ENCODE assay signal across 15 cellular contexts in genomic region chr11:8690374-8691342, GRCh38. TPM values are rescaled to one million over a fixed set of nuclear protein-coding genes. Genes with fewer than 3 reads are reported as not detected.
DNase-seq lines count a peak whose midpoint lies in the region; ATAC-seq, FAIRE-seq and TF ChIP-seq lines count a peak whose summit lies in the region.
"Had no signal": no experiment of that assay in that cellular context is flagged by ENCODE, and none has a peak within 500 bp of the region (broad histone marks: within the 10 kb centered on the region; RNA-seq: fewer than 3 reads in every experiment).

No MANE protein-coding gene starts in this region.

- H3K9me3 Mint-ChIP-seq in activated CD4-positive, alpha-beta T cell treated with anti-CD3 and anti-CD28 coated beads, Interleukin-2, amount 10 ng/mL, durations not matched to agents 7 days and 5 days: no peaks in the 10 kb centered on the region
- H3K9me3 Mint-ChIP-seq in progenitor cell of endocrine pancreas (ENCODE audit: low read depth): no peaks in the 10 kb centered on the region

- no peak for TF ChIP-seq CTCF in OCI-LY7 (conservative IDR thresholded peaks at IDR 0.05; ENCODE audit: low read length)
- TF ChIP-seq CTCF in K562 (IDR thresholded peaks at IDR 0.05 in 2 of 3, conservative IDR thresholded peaks at IDR 0.05 in 1 of 3; ENCODE audit: insufficient read depth in 2 of 3, low read depth in 1 of 3, low read length in 3 of 3): no peak
- TF ChIP-seq CTCF in progenitor cell of endocrine pancreas (IDR thresholded peaks at IDR 0.05; ENCODE audit: unreplicated experiment): no peak

- no peak for DNase-seq in activated CD4-positive, alpha-beta T cell treated with anti-CD3 and anti-CD28 coated beads, Interleukin-2, amount 10 ng/mL, durations not matched to agents 7 days and 5 days
- DNase-seq in activated CD4-positive, alpha-beta T cell treated with anti-CD3 and anti-CD28 coated beads for 48 hours: no peak
- DNase-seq in OCI-LY7 (ENCODE audit: low spot score) (no peak), K562 (ENCODE audit: extremely low read depth in 1 of 4, low spot score in 3 of 4) (no peak), progenitor cell of endocrine pancreas (ENCODE audit: low spot score, unreplicated experiment) (no peak), UCSD-AML1 (lab: John Stamatoyannopoulos, UW; ENCODE audit: unreplicated experiment) (no peak), AML-193 (lab: John Stamatoyannopoulos, UW) (no peak)
- no peak for DNase-seq in effector CD4-positive, alpha-beta T cell
- DNase-seq: DMS153, heart left ventricle, small intestine, trophoblast cell had no signal

- no peak for TF ChIP-seq EP300 in K562 (IDR thresholded peaks at IDR 0.05; ENCODE audit: low read length)

- no peak for TF ChIP-seq RAD21 in K562 (CRISPR knock-in tag; conservative IDR thresholded peaks at IDR 0.05 in 1 of 2, IDR thresholded peaks at IDR 0.05 in 1 of 2)

- no peak overlapping the region for H2AFZ ChIP-seq in OCI-LY7 (ENCODE audit: low read length)
- no peak overlapping the region for H2AFZ ChIP-seq in K562 (ENCODE audit: low read depth, low read length)

- H3K27me3 ChIP-seq in K562 (ENCODE audit: control insufficient read depth in 2 of 2, insufficient read depth in 2 of 2, low read length in 2 of 2): no peaks in the 10 kb centered on the region
- H3K27me3 ChIP-seq: heart left ventricle had no signal

- POLR2A ChIA-PET in activated CD4-positive, alpha-beta T cell treated with anti-CD3 and anti-CD28 coated beads, Interleukin-2, amount 10 ng/mL, durations not matched to agents 7 days and 5 days (lab: Charles Lee): no interaction called here
- POLR2A ChIA-PET in OCI-LY7 (lab: Charles Lee) (interaction anchor here (0.6 to 1.2 kb wide), 5 partner anchors 9 to 740 kb away, joined by 3 to 6 read pairs (median 4); partner anchors contain the start of genes RPL27A and TRIM66), K562 (lab: Yijun Ruan, JAX) (interaction anchor here (0.6 to 3.3 kb wide), 12 partner anchors 8 to 458 kb away, joined by 3 to 30 read pairs (median 4); partner anchors contain the start of genes RPL27A and TRIM66)

- FAIRE-seq in K562 (lab: Jason Lieb, UNC): no peak
- FAIRE-seq: GM12892, H54, small intestine had no signal

- H3K27ac ChIP-seq in OCI-LY7 (ENCODE audit: low read depth, low read length, poor library complexity, severe bottlenecking): no peak overlapping the region
- H3K27ac ChIP-seq in K562 (ENCODE audit: extremely low read depth, low read depth, low read length): no peak overlapping the region; the same call in 2 of the 3 replicates

- BruUV-seq in OCI-LY7 (replicated peaks; lab: Mats Ljungman, UMichigan): TSS peak; percentile 0
- no TSS peak for BruUV-seq in K562 (replicated peaks; lab: Mats Ljungman, UMichigan)

- H3K4me3 ChIP-seq in OCI-LY7 (ENCODE audit: low read depth, low read length, poor library complexity, severe bottlenecking) (peak overlapping the region; percentile 88), K562 (no peak overlapping the region; the same call in 1 of the 2 replicates)
- H3K4me3 ChIP-seq: heart left ventricle had no signal

- no peaks in the 10 kb centered on the region for H3K9me2 ChIP-seq in OCI-LY7 (ENCODE audit: insufficient read depth, low read length)

- H3K9me1 ChIP-seq in K562 (ENCODE audit: control insufficient read depth, insufficient read depth, low read length): no peaks in the 10 kb centered on the region

- CTCF ChIA-PET in activated CD4-positive, alpha-beta T cell treated with anti-CD3 and anti-CD28 coated beads, Interleukin-2, amount 10 ng/mL, durations not matched to agents 7 days and 5 days (lab: Charles Lee): no interaction called here
- CTCF ChIA-PET in OCI-LY7 (lab: Charles Lee; ENCODE audit: unreplicated experiment) (no interaction called here), K562 (lab: Yijun Ruan, JAX; ENCODE audit: low intra/inter-chr PET ratio) (no interaction called here)

- ATAC-seq in K562: no peak
- ATAC-seq: heart left ventricle, left colon had no signal

- H3K79me2 ChIP-seq in OCI-LY7 (ENCODE audit: insufficient read depth, low read depth, low read length) (peaks cover 37% of the 10 kb centered on the region; the same call in 1 of the 2 replicates), K562 (ENCODE audit: control insufficient read depth, insufficient read depth, low read length) (peaks cover 43% of the 10 kb centered on the region)

- peaks cover 47% of the 10 kb centered on the region for H3K4me1 Mint-ChIP-seq in activated CD4-positive, alpha-beta T cell treated with anti-CD3 and anti-CD28 coated beads, Interleukin-2, amount 10 ng/mL, durations not matched to agents 7 days and 5 days
- H3K4me1 Mint-ChIP-seq in progenitor cell of endocrine pancreas (ENCODE audit: low read depth): peaks cover 21% of the 10 kb centered on the region

- peak; percentile 24 for TF ChIP-seq POLR2A in K562 (conservative IDR thresholded peaks at IDR 0.05)

- H3K9ac ChIP-seq in K562 (ENCODE audit: insufficient read depth in 1 of 2, low read depth in 2 of 2, low read length in 2 of 2): peak overlapping the region in 1 of 2 experiments; percentile 80; a peak in 1 of 4 replicates

- 76% methylated on average over 4 of the region's 4 CpGs for WGBS in K562 (ENCODE audit: insufficient coverage, low coverage, missing lambda C conversion rate)

- H3K4me2 ChIP-seq in OCI-LY7 (ENCODE audit: low read length) (peak overlapping the region; percentile 83), K562 (ENCODE audit: insufficient read depth, low read length) (peak overlapping the region; percentile 89; the same call in 1 of the 2 replicates)

- in situ Hi-C loops in K562 (cut with MboI): no loop called here

- no peak overlapping the region for H3K27ac Mint-ChIP-seq in activated CD4-positive, alpha-beta T cell treated with anti-CD3 and anti-CD28 coated beads, Interleukin-2, amount 10 ng/mL, durations not matched to agents 7 days and 5 days
- no peak overlapping the region for H3K27ac Mint-ChIP-seq in progenitor cell of endocrine pancreas

- H3K27me3 Mint-ChIP-seq in activated CD4-positive, alpha-beta T cell treated with anti-CD3 and anti-CD28 coated beads, Interleukin-2, amount 10 ng/mL, durations not matched to agents 7 days and 5 days: no peaks in the 10 kb centered on the region
- H3K27me3 Mint-ChIP-seq in progenitor cell of endocrine pancreas: no peaks in the 10 kb centered on the region

- H3K4me1 ChIP-seq in OCI-LY7 (ENCODE audit: insufficient read depth, low read length, poor library complexity, severe bottlenecking): peaks cover 44% of the 10 kb centered on the region
- H3K4me1 ChIP-seq in K562 (replicated peaks in 1 of 2; ENCODE audit: control insufficient read depth in 2 of 2, insufficient read depth in 2 of 2, low read length in 2 of 2): peaks cover 13 to 14% of the 10 kb centered on the region in 2 experiments; a peak in 4 of 5 replicates

- H3K36me3 ChIP-seq in OCI-LY7 (ENCODE audit: insufficient read depth, low read length): peaks cover 89% of the 10 kb centered on the region
- H3K36me3 ChIP-seq in K562 (ENCODE audit: control insufficient read depth, insufficient read depth, low read length): peaks cover 81% of the 10 kb centered on the region

- 0 out of 2 replicates have a peak, but pooled peaks cover 3% of the 10 kb centered on the region for H4K20me1 ChIP-seq in OCI-LY7 (ENCODE audit: insufficient read depth, low read length)
- H4K20me1 ChIP-seq in K562 (replicated peaks; ENCODE audit: control insufficient read depth, insufficient read depth, low read length): no peaks in the 10 kb centered on the region

- H3K36me3 Mint-ChIP-seq in activated CD4-positive, alpha-beta T cell treated with anti-CD3 and anti-CD28 coated beads, Interleukin-2, amount 10 ng/mL, durations not matched to agents 7 days and 5 days (ENCODE audit: low read depth): peaks cover 58% of the 10 kb centered on the region
- peaks cover 30% of the 10 kb centered on the region for H3K36me3 Mint-ChIP-seq in progenitor cell of endocrine pancreas (ENCODE audit: insufficient read depth)

- H3K4me3 Mint-ChIP-seq in activated CD4-positive, alpha-beta T cell treated with anti-CD3 and anti-CD28 coated beads, Interleukin-2, amount 10 ng/mL, durations not matched to agents 7 days and 5 days: peak overlapping the region; percentile 87
- peak overlapping the region; percentile 88 for H3K4me3 Mint-ChIP-seq in progenitor cell of endocrine pancreas (ENCODE audit: low read depth)

- intact Hi-C loops in OCI-LY7 (cut with micrococcal nuclease; ENCODE audit: unreplicated experiment): no loop called here
- intact Hi-C loops in K562 (cut with micrococcal nuclease): no loop called here

- H3K9me3 ChIP-seq in OCI-LY7 (ENCODE audit: low read length) (no peaks in the 10 kb centered on the region), K562 (replicated peaks; ENCODE audit: control insufficient read depth, insufficient read depth, low read depth, low read length) (no peaks in the 10 kb centered on the region)
- H3K9me3 ChIP-seq: heart left ventricle had no signal

RNA-seq across cellular contexts. Expression of gene RPL27A, which starts 8.1 kb away (rescaled TPM):
- 100 to 1,000 TPM; 737 to 869 TPM for total RNA-seq in activated CD4-positive, alpha-beta T cell treated with anti-CD3 and anti-CD28 coated beads, Interleukin-2, amount 10 ng/mL, durations not matched to agents 7 days and 5 days
- 2,753 and 3,468 TPM in 2 replicates for total RNA-seq in OCI-LY7 (2014; rRNA removed; shearing (Covaris generic))
- total RNA-seq in OCI-LY7 (2022) (1,593 and 1,611 TPM in 2 replicates), K562 (2014; rRNA removed) (2,206 and 2,540 TPM in 2 replicates), K562 (2014; rRNA removed; fragmentation: Illumina TruSeq; extraction: Trizol) (2,267 and 2,674 TPM in 2 replicates), K562 (2015; rRNA removed; fragmentation: Illumina TruSeq; extraction: Trizol) (2,745 and 2,768 TPM in 2 replicates), K562 (2021) (1,153 and 1,212 TPM in 2 replicates), progenitor cell of endocrine pancreas (731 and 748 TPM in 2 replicates)
- 560 and 600 TPM in 2 replicates for total RNA-seq in K562 (2011; cell fraction: chromatin; rRNA removed; ENCODE audit: low replicate concordance)
- total RNA-seq in K562 (2011; cell fraction: nucleolus; rRNA removed): 526 and 569 TPM in 2 replicates
- 1,166 and 1,811 TPM in 2 replicates for total RNA-seq in K562 (2011; cell fraction: nucleoplasm; rRNA removed)
- polyA plus RNA-seq in K562 (2011; rRNA removed) (1,586 and 1,654 TPM in 2 replicates), K562 (2014; fragmentation: Illumina TruSeq; extraction: Trizol) (3,464 and 4,241 TPM in 2 replicates), K562 (2014; fragmentation: Nextera tagmentation; extraction: Ambion mirVana) (100 to 1,000 TPM; 790 to 918 TPM), K562 (2014; rRNA removed) (3,280 and 3,385 TPM in 2 replicates)
- polyA plus RNA-seq in K562 (2011; cell fraction: cytosol; rRNA removed): 1,514 and 1,625 TPM in 2 replicates
- 535 and 616 TPM in 2 replicates for polyA plus RNA-seq in K562 (2011; cell fraction: nucleus; rRNA removed)
- polyA plus RNA-seq in K562 (2012): 1,939 and 1,982 TPM in 2 replicates
- polyA minus RNA-seq in K562 (2011; rRNA and poly(A)+ RNA removed): 710 and 903 TPM in 2 replicates
- polyA minus RNA-seq in K562 (2011; cell fraction: cytosol; rRNA and poly(A)+ RNA removed): 532 and 573 TPM in 2 replicates
- polyA minus RNA-seq in K562 (2011; cell fraction: nucleus; rRNA and poly(A)+ RNA removed): 291 and 482 TPM in 2 replicates

RNA-seq across cellular contexts. Expression of gene TRIM66, which starts 8.2 kb away (rescaled TPM):
- total RNA-seq in activated CD4-positive, alpha-beta T cell treated with anti-CD3 and anti-CD28 coated beads, Interleukin-2, amount 10 ng/mL, durations not matched to agents 7 days and 5 days: 10 to 100 TPM; 18.5 to 22.8 TPM
- total RNA-seq in OCI-LY7 (2014; rRNA removed; shearing (Covaris generic)): 4.4 and 16.4 TPM in 2 replicates
- 19.0 and 20.8 TPM in 2 replicates for total RNA-seq in OCI-LY7 (2022)
- 100 and 148 TPM in 2 replicates for total RNA-seq in K562 (2011; cell fraction: chromatin; rRNA removed; ENCODE audit: low replicate concordance)
- total RNA-seq in K562 (2011; cell fraction: nucleolus; rRNA removed): 31.2 and 37.6 TPM in 2 replicates
- total RNA-seq in K562 (2011; cell fraction: nucleoplasm; rRNA removed): 33.7 and 43.8 TPM in 2 replicates
- total RNA-seq in K562 (2014; rRNA removed): 1.9 and 4.6 TPM in 2 replicates
- 5.4 and 8.1 TPM in 2 replicates for total RNA-seq in K562 (2014; rRNA removed; fragmentation: Illumina TruSeq; extraction: Trizol)
- 4.1 and 4.9 TPM in 2 replicates for total RNA-seq in K562 (2015; rRNA removed; fragmentation: Illumina TruSeq; extraction: Trizol)
- total RNA-seq in K562 (2021): 5.9 and 6.7 TPM in 2 replicates
- polyA plus RNA-seq in K562 (2011; rRNA removed): 7.3 and 9.0 TPM in 2 replicates
- 2.8 and 4.2 TPM in 2 replicates for polyA plus RNA-seq in K562 (2011; cell fraction: cytosol; rRNA removed)
- 26.4 and 34.2 TPM in 2 replicates for polyA plus RNA-seq in K562 (2011; cell fraction: nucleus; rRNA removed)
- polyA plus RNA-seq in K562 (2012): 3.8 and 6.0 TPM in 2 replicates
- 4.5 and 4.9 TPM in 2 replicates for polyA plus RNA-seq in K562 (2014; fragmentation: Illumina TruSeq; extraction: Trizol)
- 1 to 10 TPM; 1.1 to 1.2 TPM for polyA plus RNA-seq in K562 (2014; fragmentation: Nextera tagmentation; extraction: Ambion mirVana)
- 5.1 and 6.7 TPM in 2 replicates for polyA plus RNA-seq in K562 (2014; rRNA removed)
- 25.1 and 26.9 TPM in 2 replicates for polyA minus RNA-seq in K562 (2011; rRNA and poly(A)+ RNA removed)
- 3.0 TPM in 2 replicates for polyA minus RNA-seq in K562 (2011; cell fraction: cytosol; rRNA and poly(A)+ RNA removed)
- polyA minus RNA-seq in K562 (2011; cell fraction: nucleus; rRNA and poly(A)+ RNA removed): 16.6 and 19.3 TPM in 2 replicates
- total RNA-seq in progenitor cell of endocrine pancreas: 9.2 and 9.4 TPM in 2 replicates
